8 cellular contexts compared by ENCODE assay signal in genomic region chr12:53299101-53299453, GRCh38.
DNase-seq lines count a peak whose midpoint lies in the region; ATAC-seq and TF ChIP-seq lines count a peak whose summit lies in the region.

No MANE protein-coding gene starts in this region.

- H3K27me3 ChIP-seq in GM06990 (replicated peaks; ENCODE audit: control insufficient read depth, insufficient read depth, low read length) = no peaks in the 10 kb centered on the region

- H3K9me3 ChIP-seq in iPS-18c (ENCODE audit: control insufficient read depth, insufficient read depth, low read length) = no peaks in the 10 kb centered on the region

- DNase-seq in GM06990 (ENCODE audit: extremely low read depth, insufficient read length) (no peak), OCI-M1 (lab: John Stamatoyannopoulos, UW) (peak; percentile 87), amniotic stem cell (lab: John Stamatoyannopoulos, UW) (peak; percentile 22)
- peak; percentile 39 to 47 for DNase-seq in stimulated activated CD4-positive, alpha-beta T cell treated with anti-CD3 and anti-CD28 coated beads, Interleukin-2, amount 100 ng/mL, for 24 hours

- H3K36me3 ChIP-seq in GM06990 (ENCODE audit: control insufficient read depth, insufficient read depth, low read length) = peaks cover 3% of the 10 kb centered on the region; the same call in 1 of the 2 replicates

- H3K4me3 ChIP-seq in GM06990 (replicated peaks; ENCODE audit: low read depth, low read length) = peak overlapping the region; percentile 86
- peak overlapping the region; percentile 82 for H3K4me3 ChIP-seq in iPS-18c (ENCODE audit: insufficient read depth, low read depth, low read length)

- TF ChIP-seq CTCF in GM06990 (IDR thresholded peaks at IDR 0.05; ENCODE audit: insufficient read depth, low read length, poor library complexity, severe bottlenecking) = no peak

- ATAC-seq in GM21528 (IDR thresholded peaks at IDR 0.05; ENCODE audit: low FRiP score, unreplicated experiment) = no peak
- no peak for ATAC-seq in GM21390 (IDR thresholded peaks at IDR 0.05; ENCODE audit: unreplicated experiment)
- no peak for ATAC-seq in GM21423 (IDR thresholded peaks at IDR 0.05; ENCODE audit: unreplicated experiment)
